Comparison of ENCODE assay signal across 8 cellular contexts in genomic region chr17:62995377-62995885, GRCh38. TPM values are rescaled to one million over a fixed set of nuclear protein-coding genes. Genes with fewer than 3 reads are reported as not detected.
A peak's percentile ranks its signal among the peaks of the same experiment; 100 is the strongest.
DNase-seq lines count a peak whose midpoint lies in the region; ATAC-seq, FAIRE-seq and TF ChIP-seq lines count a peak whose summit lies in the region.

No MANE protein-coding gene starts in this region.

- H3K9me3 ChIP-seq in DOHH2 (ENCODE audit: control insufficient read depth, insufficient read depth, low read length), result no peaks in the 10 kb centered on the region
- H3K9me3 ChIP-seq in esophagus muscularis mucosa, result no peaks in the 10 kb centered on the region
- no peaks in the 10 kb centered on the region for H3K9me3 ChIP-seq in pancreas

- no peak for TF ChIP-seq EP300 in esophagus muscularis mucosa (IDR thresholded peaks at IDR 0.05)

- no peak overlapping the region for H3K27ac ChIP-seq in DOHH2 (ENCODE audit: low read depth, low read length)
- no peak overlapping the region for H3K27ac ChIP-seq in esophagus muscularis mucosa (replicated peaks in 1 of 4)
- H3K27ac ChIP-seq in pancreas, result no peak overlapping the region

- ATAC-seq in pancreas (peak in 3 of 4 donors; percentile 67 to 75 (median 71)), HG03159 (IDR thresholded peaks at IDR 0.05; ENCODE audit: unreplicated experiment) (no peak)

- no peak overlapping the region for H3K4me2 ChIP-seq in DOHH2 (ENCODE audit: low read length)

- H3K4me1 ChIP-seq in DOHH2 (ENCODE audit: control insufficient read depth, low read length) (no peaks in the 10 kb centered on the region), esophagus muscularis mucosa (peaks cover 0 to 6% (median 2%) of the 10 kb centered on the region in 4 donors), pancreas (no peaks in the 10 kb centered on the region)

- DNase-seq in HuH-7.5 (ENCODE audit: low spot score) (peak; percentile 38), SIG-M5 (lab: John Stamatoyannopoulos, UW) (peak; percentile 89), esophagus muscularis mucosa (ENCODE audit: extremely low spot score) (no peak), pancreas (no peak), lower leg skin (ENCODE audit: low spot score in 2 of 2) (no peak), mucosa of gallbladder (ENCODE audit: low spot score) (no peak)

- H3F3A ChIP-seq in DOHH2 (ENCODE audit: control insufficient read depth, insufficient read depth), result no peaks in the 10 kb centered on the region

- TF ChIP-seq CTCF in DOHH2 (IDR thresholded peaks at IDR 0.05; ENCODE audit: low read depth, low read length, poor library complexity, severe bottlenecking) (peak; percentile 58), esophagus muscularis mucosa (IDR thresholded peaks at IDR 0.05) (peak; percentile 14 to 42 (median 23)), pancreas (IDR thresholded peaks at IDR 0.05) (peak in 2 of 4 donors; percentile 14 to 30), lower leg skin (IDR thresholded peaks at IDR 0.05) (no peak)

- H3K9me2 ChIP-seq in DOHH2 (replicated peaks; ENCODE audit: control insufficient read depth, low read length), result no peaks in the 10 kb centered on the region

- H4K20me1 ChIP-seq in DOHH2 (ENCODE audit: control insufficient read depth, insufficient read depth, low read depth, low read length), result no peaks in the 10 kb centered on the region

- H3K27me3 ChIP-seq in DOHH2 (ENCODE audit: control insufficient read depth, low read length), result no peaks in the 10 kb centered on the region
- no peaks in the 10 kb centered on the region for H3K27me3 ChIP-seq in esophagus muscularis mucosa
- no peaks in the 10 kb centered on the region for H3K27me3 ChIP-seq in pancreas

- intact Hi-C loops in esophagus muscularis mucosa (cut with DNase I) (no loop called here), pancreas (cut with DNase I) (no loop called here), lower leg skin (cut with DNase I; ENCODE audit: low total_unique reads) (no loop called here)

- no peak for FAIRE-seq in pancreas (lab: Jason Lieb, UNC)

- no peak overlapping the region for H3K4me3 ChIP-seq in DOHH2 (ENCODE audit: low read length)
- H3K4me3 ChIP-seq in esophagus muscularis mucosa, result no peak overlapping the region
- H3K4me3 ChIP-seq in pancreas, result no peak overlapping the region
- H3K4me3 ChIP-seq in lower leg skin (ENCODE audit: low read depth, poor library complexity, severe bottlenecking), result no peak overlapping the region

- TF ChIP-seq POLR2A in esophagus muscularis mucosa (IDR thresholded peaks at IDR 0.05; ENCODE audit: low read depth), result no peak
- TF ChIP-seq POLR2A in lower leg skin (IDR thresholded peaks at IDR 0.05), result no peak

- no peaks in the 10 kb centered on the region for H3K79me2 ChIP-seq in DOHH2 (ENCODE audit: control insufficient read depth, low read length)

- H3K36me3 ChIP-seq in DOHH2 (ENCODE audit: control insufficient read depth, low read length), result no peaks in the 10 kb centered on the region
- no peaks in the 10 kb centered on the region for H3K36me3 ChIP-seq in esophagus muscularis mucosa
- H3K36me3 ChIP-seq in pancreas, result no peaks in the 10 kb centered on the region

- 93% methylated on average over 3 of the region's 3 CpGs for WGBS in esophagus muscularis mucosa
- WGBS in pancreas, 2 donors, result 60 to 61% methylated on average over 3 of the region's 3 CpGs
- WGBS in lower leg skin, 2 donors, result 68 to 74% methylated on average over 3 of the region's 3 CpGs

RNA-seq across cellular contexts. Expression of gene TANC2, which starts 29.4 kb away (rescaled TPM):
- total RNA-seq in esophagus muscularis mucosa, result 10 to 100 TPM in 3 of 4 donors, 1 to 10 TPM in 1; 7.5 to 21.3 (median 14.6) TPM
- total RNA-seq in pancreas, result 10 to 100 TPM in 5 of 6 donors, 1 to 10 TPM in 1; 8.9 to 28.0 (median 11.5) TPM
- 1 to 10 TPM; 3.7 to 4.5 TPM for polyA plus RNA-seq in pancreas
- 10 to 100 TPM; 20.1 to 33.3 (median 24.2) TPM for total RNA-seq in lower leg skin
- 32.4 TPM for total RNA-seq in mucosa of gallbladder

Comparison
In these comparisons a context has a peak if more than half of its experiments do, and no peak if none do; other contexts are left out.
1. CTCF ChIP-seq: peak in DOHH2 (single experiment) and esophagus muscularis mucosa (3 of 3); none in lower leg skin (0 of 3).
2. DNase-seq: peak in HuH-7.5 (single experiment) and SIG-M5 (single experiment); none in esophagus muscularis mucosa (single experiment), pancreas (0 of 6), lower leg skin (0 of 2) and mucosa of gallbladder (single experiment).